In the genomic region with DNA sequence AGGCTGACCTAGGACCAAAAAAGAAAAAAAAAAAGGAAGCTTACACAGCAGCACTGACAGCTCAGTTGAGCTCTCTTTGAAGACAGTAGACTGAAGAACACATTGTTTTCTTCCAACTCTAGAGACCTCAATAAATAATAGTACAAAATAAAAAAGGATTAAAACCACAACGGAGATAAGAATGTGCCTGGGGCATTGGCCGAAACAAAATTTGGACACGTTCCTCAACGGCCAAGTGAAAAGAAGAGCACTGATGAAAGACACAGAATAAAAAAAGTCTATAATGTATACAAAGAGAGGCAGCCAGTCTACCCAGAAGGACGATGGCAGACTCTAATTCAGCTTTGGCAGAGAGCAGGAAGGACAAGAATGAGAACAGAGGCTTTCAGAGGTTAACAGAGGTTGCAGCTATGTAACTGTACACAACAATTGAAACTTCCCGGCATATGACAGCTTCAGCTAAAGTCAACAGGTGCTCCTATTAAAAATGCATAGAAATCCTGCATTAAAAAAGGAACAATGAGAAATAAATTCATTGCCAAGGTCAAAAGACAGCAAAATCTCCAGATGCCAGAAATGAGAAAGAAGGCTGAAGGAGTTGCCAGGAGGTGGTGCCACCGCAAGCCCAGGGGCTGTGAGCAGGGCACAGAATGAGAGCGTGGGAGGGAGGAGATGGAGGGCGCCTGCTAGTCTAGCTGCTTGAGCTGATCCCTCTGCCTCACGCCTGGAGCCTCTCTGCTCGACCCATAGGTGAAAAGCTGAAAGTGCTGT, we compare ENCODE assay signal across 11 cellular contexts.
A peak's percentile ranks its signal among the peaks of the same experiment; 100 is the strongest.
DNase-seq lines count a peak whose midpoint lies in the region; ATAC-seq and TF ChIP-seq lines count a peak whose summit lies in the region.
"Had no signal": no experiment of that assay in that cellular context is flagged by ENCODE, and none has a peak within 500 bp of the region (broad histone marks: within the 10 kb centered on the region; RNA-seq: fewer than 3 reads in every experiment).

No MANE protein-coding gene starts in this region.

- CTCF ChIA-PET in WTC11 (lab: Charles Lee), result interaction anchor here (1.0 to 1.3 kb wide), 2 partner anchors 239 to 250 kb away, joined by 3 read pairs; no protein-coding TSS in a partner anchor
- CTCF ChIA-PET in Caco-2 (lab: Charles Lee), result interaction anchor here (0.6 kb wide), 1 partner anchor 17 kb away, joined by 6 read pairs; no protein-coding TSS in a partner anchor

- ATAC-seq in WTC11, result peak; percentile 78
- ATAC-seq in stimulated activated effector memory CD8-positive, alpha-beta T cell treated with anti-CD3 and anti-CD28 coated beads, Interleukin-12 subunit alpha, Interleukin-12 subunit beta, amount 100 ng/mL, for 72 hours, result peak; percentile 38

- H3K27ac ChIP-seq in left ventricle myocardium inferior (replicated peaks), result peak overlapping the region; percentile 69

- H3K4me1 ChIP-seq in left ventricle myocardium inferior (peaks cover 81% of the 10 kb centered on the region), Caco-2 (no peaks in the 10 kb centered on the region)

- no TSS peak for BruUV-seq in Caco-2 (replicated peaks; lab: Mats Ljungman, UMichigan)

- H3K4me3 ChIP-seq in left ventricle myocardium inferior, result peak overlapping the region; percentile 28
- no peak overlapping the region for H3K4me3 ChIP-seq in Caco-2 (ENCODE audit: low read depth, low read length)

- H3K9me3 Mint-ChIP-seq in WTC11 (no peaks in the 10 kb centered on the region), Caco-2 (ENCODE audit: unreplicated experiment) (no peaks in the 10 kb centered on the region)
- H3K9me3 Mint-ChIP-seq in stimulated activated effector memory CD8-positive, alpha-beta T cell treated with anti-CD3 and anti-CD28 coated beads, Interleukin-12 subunit alpha, Interleukin-12 subunit beta, amount 100 ng/mL, for 72 hours, result no peaks in the 10 kb centered on the region
- H3K9me3 Mint-ChIP-seq: central memory CD8-positive, alpha-beta T cell had no signal

- H3K27me3 ChIP-seq in left ventricle myocardium inferior (ENCODE audit: low read depth), result no peaks in the 10 kb centered on the region
- H3K27me3 ChIP-seq in Caco-2 (replicated peaks; ENCODE audit: control insufficient read depth, insufficient read depth, low read length), result no peaks in the 10 kb centered on the region; the same call in 1 of the 2 replicates

- H3K36me3 Mint-ChIP-seq in WTC11 (no peaks in the 10 kb centered on the region), Caco-2 (ENCODE audit: insufficient read depth, unreplicated experiment) (no peaks in the 10 kb centered on the region)
- no peaks in the 10 kb centered on the region for H3K36me3 Mint-ChIP-seq in stimulated activated effector memory CD8-positive, alpha-beta T cell treated with anti-CD3 and anti-CD28 coated beads, Interleukin-12 subunit alpha, Interleukin-12 subunit beta, amount 100 ng/mL, for 72 hours

- intact Hi-C loops in left ventricle myocardium inferior (cut with micrococcal nuclease) (no loop called here), Caco-2 (cut with micrococcal nuclease; ENCODE audit: unreplicated experiment) (no loop called here)

- H3K4me1 Mint-ChIP-seq in WTC11 (peaks cover 7% of the 10 kb centered on the region; the same call in 1 of the 2 replicates), Caco-2 (ENCODE audit: low read depth, unreplicated experiment) (no peaks in the 10 kb centered on the region)
- no peaks in the 10 kb centered on the region for H3K4me1 Mint-ChIP-seq in stimulated activated effector memory CD8-positive, alpha-beta T cell treated with anti-CD3 and anti-CD28 coated beads, Interleukin-12 subunit alpha, Interleukin-12 subunit beta, amount 100 ng/mL, for 72 hours
- H3K4me1 Mint-ChIP-seq: central memory CD8-positive, alpha-beta T cell had no signal

- POLR2A ChIA-PET in WTC11 (lab: Charles Lee) (no interaction called here), Caco-2 (lab: Charles Lee) (no interaction called here)

- DNase-seq in activated CD4-positive, alpha-beta T cell treated with anti-CD3 and anti-CD28 coated beads for 48 hours, result peak; percentile 41
- no peak for DNase-seq in activated CD4-positive, alpha-beta T cell treated with anti-CD3 and anti-CD28 coated beads, Interleukin-2, amount 50 U/mL, for 1 hour
- no peak for DNase-seq in WTC11 (ENCODE audit: low spot score)
- no peak for DNase-seq in left ventricle myocardium inferior
- no peak for DNase-seq in stimulated activated effector memory CD8-positive, alpha-beta T cell treated with anti-CD3 and anti-CD28 coated beads, Interleukin-12 subunit alpha, Interleukin-12 subunit beta, amount 100 ng/mL, for 72 hours (ENCODE audit: low spot score in 2 of 2)
- DNase-seq in NCI-H510A (lab: John Stamatoyannopoulos, UW), result no peak
- no peak for DNase-seq in NCI-H1436 treated with DMSO at 0.1 percent for 48 hours (lab: John Stamatoyannopoulos, UW)
- DNase-seq in Caco-2, result no peak
- DNase-seq: NCI-H1105, SHP77 had no signal

- H3K36me3 ChIP-seq in left ventricle myocardium inferior (no peaks in the 10 kb centered on the region), Caco-2 (ENCODE audit: control insufficient read depth, insufficient read depth, low read length) (no peaks in the 10 kb centered on the region)

- TF ChIP-seq CTCF in WTC11 (IDR thresholded peaks at IDR 0.05), result no peak
- TF ChIP-seq CTCF in left ventricle myocardium inferior (IDR thresholded peaks at IDR 0.05; ENCODE audit: borderline replicate concordance), result no peak
- no peak for TF ChIP-seq CTCF in Caco-2 (IDR thresholded peaks at IDR 0.05; ENCODE audit: insufficient read depth in 1 of 2, low read depth in 1 of 2, low read length in 1 of 2, severe bottlenecking in 1 of 2, unreplicated experiment in 1 of 2)

- H3K9me3 ChIP-seq in left ventricle myocardium inferior (replicated peaks) (no peaks in the 10 kb centered on the region), Caco-2 (no peaks in the 10 kb centered on the region)

- H3K27me3 Mint-ChIP-seq in WTC11 (ENCODE audit: low read depth) (no peaks in the 10 kb centered on the region), Caco-2 (ENCODE audit: insufficient read depth, unreplicated experiment) (peaks cover 25% of the 10 kb centered on the region)

- H3K4me3 Mint-ChIP-seq in WTC11, result no peak overlapping the region
- no peak overlapping the region for H3K4me3 Mint-ChIP-seq in stimulated activated effector memory CD8-positive, alpha-beta T cell treated with anti-CD3 and anti-CD28 coated beads, Interleukin-12 subunit alpha, Interleukin-12 subunit beta, amount 100 ng/mL, for 72 hours
- no peak overlapping the region for H3K4me3 Mint-ChIP-seq in Caco-2 (ENCODE audit: unreplicated experiment)
- H3K4me3 Mint-ChIP-seq: central memory CD8-positive, alpha-beta T cell had no signal

- H3K27ac Mint-ChIP-seq in WTC11 (no peak overlapping the region), Caco-2 (ENCODE audit: unreplicated experiment) (no peak overlapping the region)
- H3K27ac Mint-ChIP-seq in stimulated activated effector memory CD8-positive, alpha-beta T cell treated with anti-CD3 and anti-CD28 coated beads, Interleukin-12 subunit alpha, Interleukin-12 subunit beta, amount 100 ng/mL, for 72 hours, result no peak overlapping the region

TF ChIP-seq in WTC11, 78 proteins besides CTCF, POLR2A, EP300 and RAD21 (continues in another document):
- no peak for TF ChIP-seq ZNF232 (CRISPR knock-in tag; IDR thresholded peaks at IDR 0.05)
- no peak for TF ChIP-seq ZNF219 (CRISPR knock-in tag; IDR thresholded peaks at IDR 0.05; ENCODE audit: borderline replicate concordance)
- TF ChIP-seq, protein P1, sequence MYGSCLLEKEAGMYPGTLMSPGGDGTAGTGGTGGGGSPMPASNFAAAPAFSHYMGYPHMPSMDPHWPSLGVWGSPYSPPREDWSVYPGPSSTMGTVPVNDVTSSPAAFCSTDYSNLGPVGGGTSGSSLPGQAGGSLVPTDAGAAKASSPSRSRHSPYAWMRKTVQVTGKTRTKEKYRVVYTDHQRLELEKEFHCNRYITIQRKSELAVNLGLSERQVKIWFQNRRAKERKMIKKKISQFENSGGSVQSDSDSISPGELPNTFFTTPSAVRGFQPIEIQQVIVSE (CRISPR knock-in tag; IDR thresholded peaks at IDR 0.05; ENCODE audit: borderline replicate concordance), result no peak
- TF ChIP-seq, protein P2, sequence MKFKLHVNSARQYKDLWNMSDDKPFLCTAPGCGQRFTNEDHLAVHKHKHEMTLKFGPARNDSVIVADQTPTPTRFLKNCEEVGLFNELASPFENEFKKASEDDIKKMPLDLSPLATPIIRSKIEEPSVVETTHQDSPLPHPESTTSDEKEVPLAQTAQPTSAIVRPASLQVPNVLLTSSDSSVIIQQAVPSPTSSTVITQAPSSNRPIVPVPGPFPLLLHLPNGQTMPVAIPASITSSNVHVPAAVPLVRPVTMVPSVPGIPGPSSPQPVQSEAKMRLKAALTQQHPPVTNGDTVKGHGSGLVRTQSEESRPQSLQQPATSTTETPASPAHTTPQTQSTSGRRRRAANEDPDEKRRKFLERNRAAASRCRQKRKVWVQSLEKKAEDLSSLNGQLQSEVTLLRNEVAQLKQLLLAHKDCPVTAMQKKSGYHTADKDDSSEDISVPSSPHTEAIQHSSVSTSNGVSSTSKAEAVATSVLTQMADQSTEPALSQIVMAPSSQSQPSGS (CRISPR knock-in tag; IDR thresholded peaks at IDR 0.05; ENCODE audit: borderline replicate concordance, low read depth), result no peak
- TF ChIP-seq, protein P3, sequence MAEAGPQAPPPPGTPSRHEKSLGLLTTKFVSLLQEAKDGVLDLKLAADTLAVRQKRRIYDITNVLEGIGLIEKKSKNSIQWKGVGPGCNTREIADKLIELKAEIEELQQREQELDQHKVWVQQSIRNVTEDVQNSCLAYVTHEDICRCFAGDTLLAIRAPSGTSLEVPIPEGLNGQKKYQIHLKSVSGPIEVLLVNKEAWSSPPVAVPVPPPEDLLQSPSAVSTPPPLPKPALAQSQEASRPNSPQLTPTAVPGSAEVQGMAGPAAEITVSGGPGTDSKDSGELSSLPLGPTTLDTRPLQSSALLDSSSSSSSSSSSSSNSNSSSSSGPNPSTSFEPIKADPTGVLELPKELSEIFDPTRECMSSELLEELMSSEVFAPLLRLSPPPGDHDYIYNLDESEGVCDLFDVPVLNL (CRISPR knock-in tag; IDR thresholded peaks at IDR 0.05; ENCODE audit: borderline replicate concordance, low read depth), result no peak
